In genomic region chr1:85244271-85245053, GRCh38 we compare ENCODE assay signal across 1 cellular context.
TF ChIP-seq lines count a peak whose summit lies in the region.

No MANE protein-coding gene starts in this region.

TF ChIP-seq in IMR-90, 13 proteins besides CTCF, POLR2A, EP300 and RAD21 (continued from another document):
- no peak for TF ChIP-seq MAFK (IDR thresholded peaks at IDR 0.05; ENCODE audit: low read depth, low read length)
- no peak for TF ChIP-seq ELK1 (IDR thresholded peaks at IDR 0.05; ENCODE audit: borderline replicate concordance, low read depth, low read length)
- TF ChIP-seq RCOR1 (IDR thresholded peaks at IDR 0.05; ENCODE audit: insufficient replicate concordance, low read length): no peak
- TF ChIP-seq USF2 (IDR thresholded peaks at IDR 0.05; ENCODE audit: low read depth, low read length): no peak
- no peak for TF ChIP-seq NFE2L2 (IDR thresholded peaks at IDR 0.05; ENCODE audit: low read depth, low read length)
- no peak for TF ChIP-seq BHLHE40 (IDR thresholded peaks at IDR 0.05; ENCODE audit: low read depth, low read length)
- no peak for TF ChIP-seq SMC3 (IDR thresholded peaks at IDR 0.05; ENCODE audit: low read depth, low read length)
- TF ChIP-seq MXI1 (IDR thresholded peaks at IDR 0.05; ENCODE audit: borderline replicate concordance, low read depth, low read length): no peak
- no peak for TF ChIP-seq CEBPB (IDR thresholded peaks at IDR 0.05; ENCODE audit: low read depth, low read length)
- TF ChIP-seq MAZ (IDR thresholded peaks at IDR 0.05; ENCODE audit: borderline replicate concordance, low read depth, low read length): no peak
- TF ChIP-seq FOS (IDR thresholded peaks at IDR 0.05; ENCODE audit: low read depth, low read length): no peak
